In genomic region chr1:14910947-14911721, GRCh38 we compare ENCODE assay signal across 18 cellular contexts.
DNase-seq lines count a peak whose midpoint lies in the region; ATAC-seq and TF ChIP-seq lines count a peak whose summit lies in the region.
"Had no signal": no experiment of that assay in that cellular context is flagged by ENCODE, and none has a peak within 500 bp of the region (broad histone marks: within the 10 kb centered on the region; RNA-seq: fewer than 3 reads in every experiment).

No MANE protein-coding gene starts in this region.

- no peak overlapping the region for H3K4me3 ChIP-seq in lower lobe of right lung

- no peaks in the 10 kb centered on the region for H3K36me3 ChIP-seq in lower lobe of right lung

- peak overlapping the region; percentile 29 for H3K27ac ChIP-seq in cingulate gyrus (ENCODE audit: low read depth, low read length)
- H3K27ac ChIP-seq in lower lobe of right lung: peak overlapping the region; percentile 36
- H3K27ac ChIP-seq: 22Rv1 had no signal

- no peak for TF ChIP-seq CTCF in lower lobe of right lung (IDR thresholded peaks at IDR 0.05)

- H3K27me3 ChIP-seq in lower lobe of right lung (ENCODE audit: low read depth): no peaks in the 10 kb centered on the region

- ATAC-seq in lower lobe of right lung: peak; percentile 56 to 58
- no peak for ATAC-seq in HG03175 (IDR thresholded peaks at IDR 0.05; ENCODE audit: unreplicated experiment)
- ATAC-seq: activated T-helper 17 cell treated with anti-CD3 and anti-CD28 coated beads, Interleukin-2, amount 50 U/mL, for 72 hours; stimulated activated naive B cell treated with anti-CD40 and anti-IgM and Interleukin-4, amounts not matched to agents 10 μg/mL and 1 μg/mL and 100 μg/mL, for 72 hours had no signal

- intact Hi-C loops in lower lobe of right lung (cut with DNase I): no loop called here

- peaks cover 7% of the 10 kb centered on the region for H3K4me1 ChIP-seq in lower lobe of right lung

- H3K9me3 ChIP-seq in lower lobe of right lung: no peaks in the 10 kb centered on the region

- DNase-seq in DMS153 (lab: John Stamatoyannopoulos, UW) (peak; percentile 20), DMS153 treated with DMSO at 0.1 percent for 48 hours (lab: John Stamatoyannopoulos, UW; ENCODE audit: unreplicated experiment) (no peak), lower lobe of right lung (no peak), ureter (ENCODE audit: low spot score) (peak; percentile 64)
- no peak for DNase-seq in activated CD4-positive, alpha-beta T cell treated with anti-CD3 and anti-CD28 coated beads for 48 hours
- no peak for DNase-seq in activated CD8-positive, alpha-beta memory T cell treated with anti-CD3 and anti-CD28 coated beads, Interleukin-2, amount 50 U/mL, for 4 hours
- DNase-seq: activated CD4-positive, alpha-beta T cell treated with anti-CD3 and anti-CD28 coated beads, Interleukin-2, amount 10 ng/mL, durations not matched to agents 24 days and 14 days; CD4-positive, alpha-beta memory T cell; effector CD4-positive, alpha-beta T cell; Kasumi-1; left cardiac atrium; NCI-H1930; Right ventricle myocardium superior; stimulated activated naive B cell treated with anti-CD40 and anti-IgM and Interleukin-4, amounts not matched to agents 10 μg/mL and 1 μg/mL and 100 μg/mL, for 72 hours had no signal

Comparison
In these comparisons a context has a peak if more than half of its experiments do, and no peak if none do; other contexts are left out.
1. DNase-seq: peak in DMS153 (single experiment) and ureter (single experiment); none in DMS153 treated with DMSO at 0.1 percent for 48 hours (single experiment), lower lobe of right lung (single experiment), activated CD4-positive, alpha-beta T cell treated with anti-CD3 and anti-CD28 coated beads for 48 hours (single experiment) and activated CD8-positive, alpha-beta memory T cell treated with anti-CD3 and anti-CD28 coated beads, Interleukin-2, amount 50 U/mL, for 4 hours (single experiment).